1 cellular context compared by ENCODE assay signal in the genomic region with DNA sequence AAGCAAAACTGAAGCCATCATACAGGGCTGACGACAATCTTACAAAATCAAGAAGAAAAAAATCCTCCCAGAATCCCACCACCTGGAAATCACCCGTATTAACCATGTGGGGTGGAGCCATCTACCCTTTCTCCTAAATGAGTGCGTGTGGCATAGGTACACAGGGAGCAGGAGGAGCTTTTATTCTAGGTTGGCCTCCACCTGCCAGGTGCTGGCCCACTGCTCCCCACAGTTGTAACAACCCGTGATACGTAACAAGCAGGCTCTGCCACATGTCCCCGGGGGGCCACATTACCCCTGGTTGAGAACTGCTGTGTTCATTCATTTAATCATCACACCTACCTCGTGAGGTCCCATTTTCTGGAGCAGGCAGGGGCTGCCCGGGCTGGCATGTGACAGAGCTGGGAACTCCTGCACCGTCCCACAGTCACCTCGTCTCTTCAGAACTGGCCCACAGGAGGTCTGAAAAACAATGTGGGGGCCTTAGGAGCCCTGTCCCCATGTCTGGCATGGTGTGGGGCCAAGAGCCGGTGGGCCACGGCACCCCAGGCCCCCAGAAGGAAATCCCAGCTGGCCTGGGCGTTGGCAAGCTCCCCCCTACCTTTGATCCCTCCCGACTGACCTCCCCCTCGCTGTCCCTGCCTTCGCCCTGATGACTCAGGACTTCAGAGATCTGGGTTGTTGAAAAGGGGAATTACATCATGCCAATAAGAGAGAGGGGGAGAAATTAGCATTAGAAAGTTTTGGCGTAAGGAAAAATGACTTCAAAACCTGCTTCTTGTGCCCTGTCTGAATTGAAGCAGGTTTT.
TF ChIP-seq lines count a peak whose summit lies in the region.

No MANE protein-coding gene starts in this region.

TF ChIP-seq in HepG2, 621 proteins besides CTCF, POLR2A, EP300 and RAD21 (continued from another document and continues in another):
- TF ChIP-seq ZBTB34 (CRISPR knock-in tag; IDR thresholded peaks at IDR 0.05) (no peak; the same call in 1 of the 2 replicates), ZNF382 (CRISPR knock-in tag; IDR thresholded peaks at IDR 0.05; ENCODE audit: borderline replicate concordance) (no peak), STAT6 (CRISPR knock-in tag; IDR thresholded peaks at IDR 0.05; ENCODE audit: borderline replicate concordance) (0 out of 2 replicates have a peak, but pooled peaks have one; percentile 18), ZNF841 (CRISPR knock-in tag; IDR thresholded peaks at IDR 0.05; ENCODE audit: borderline replicate concordance) (no peak), KDM5B (CRISPR knock-in tag; IDR thresholded peaks at IDR 0.05; ENCODE audit: borderline replicate concordance) (peak; percentile 50; the same call in 1 of the 2 replicates), MED8 (CRISPR knock-in tag; IDR thresholded peaks at IDR 0.05; ENCODE audit: insufficient replicate concordance) (peak; percentile 61), HDAC1 (CRISPR knock-in tag; IDR thresholded peaks at IDR 0.05) (peak; percentile 70), ETV5 (CRISPR knock-in tag; IDR thresholded peaks at IDR 0.05; ENCODE audit: borderline replicate concordance) (peak; percentile 30; the same call in 1 of the 2 replicates), ZNF547 (CRISPR knock-in tag; IDR thresholded peaks at IDR 0.05) (peak; percentile 14; the same call in 1 of the 2 replicates), NR2F6 (IDR thresholded peaks at IDR 0.05) (peak; percentile 49), NR2F6 (CRISPR knock-in tag; IDR thresholded peaks at IDR 0.05) (peak; percentile 74), PATZ1 (CRISPR knock-in tag; IDR thresholded peaks at IDR 0.05) (peak; percentile 97), PITX1 (CRISPR knock-in tag; IDR thresholded peaks at IDR 0.05) (peak; percentile 60; the same call in 1 of the 2 replicates), EZH2 (conservative IDR thresholded peaks at IDR 0.05; ENCODE audit: low read depth, low read length) (no peak), MXD1 (CRISPR knock-in tag; IDR thresholded peaks at IDR 0.05) (no peak), ZBTB46 (CRISPR knock-in tag; IDR thresholded peaks at IDR 0.05; ENCODE audit: borderline replicate concordance) (no peak), ZNF776 (CRISPR knock-in tag; IDR thresholded peaks at IDR 0.05) (peak; percentile 58; the same call in 1 of the 2 replicates), SKI (IDR thresholded peaks at IDR 0.05; ENCODE audit: partially characterized antibody) (peak; percentile 65), FOXK2 (IDR thresholded peaks at IDR 0.05) (no peak), ZNF496 (CRISPR knock-in tag; IDR thresholded peaks at IDR 0.05; ENCODE audit: insufficient replicate concordance) (no peak), NBN (conservative IDR thresholded peaks at IDR 0.05) (no peak), ZSCAN22 (CRISPR knock-in tag; IDR thresholded peaks at IDR 0.05) (no peak), ZNF205 (CRISPR knock-in tag; IDR thresholded peaks at IDR 0.05) (no peak), ZNF296 (CRISPR knock-in tag; conservative IDR thresholded peaks at IDR 0.05) (no peak)
- TF ChIP-seq, protein P1, sequence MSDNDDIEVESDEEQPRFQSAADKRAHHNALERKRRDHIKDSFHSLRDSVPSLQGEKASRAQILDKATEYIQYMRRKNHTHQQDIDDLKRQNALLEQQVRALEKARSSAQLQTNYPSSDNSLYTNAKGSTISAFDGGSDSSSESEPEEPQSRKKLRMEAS (IDR thresholded peaks at IDR 0.05), result peak; percentile 47; the same call in 1 of the 2 replicates
- TF ChIP-seq, protein P2, sequence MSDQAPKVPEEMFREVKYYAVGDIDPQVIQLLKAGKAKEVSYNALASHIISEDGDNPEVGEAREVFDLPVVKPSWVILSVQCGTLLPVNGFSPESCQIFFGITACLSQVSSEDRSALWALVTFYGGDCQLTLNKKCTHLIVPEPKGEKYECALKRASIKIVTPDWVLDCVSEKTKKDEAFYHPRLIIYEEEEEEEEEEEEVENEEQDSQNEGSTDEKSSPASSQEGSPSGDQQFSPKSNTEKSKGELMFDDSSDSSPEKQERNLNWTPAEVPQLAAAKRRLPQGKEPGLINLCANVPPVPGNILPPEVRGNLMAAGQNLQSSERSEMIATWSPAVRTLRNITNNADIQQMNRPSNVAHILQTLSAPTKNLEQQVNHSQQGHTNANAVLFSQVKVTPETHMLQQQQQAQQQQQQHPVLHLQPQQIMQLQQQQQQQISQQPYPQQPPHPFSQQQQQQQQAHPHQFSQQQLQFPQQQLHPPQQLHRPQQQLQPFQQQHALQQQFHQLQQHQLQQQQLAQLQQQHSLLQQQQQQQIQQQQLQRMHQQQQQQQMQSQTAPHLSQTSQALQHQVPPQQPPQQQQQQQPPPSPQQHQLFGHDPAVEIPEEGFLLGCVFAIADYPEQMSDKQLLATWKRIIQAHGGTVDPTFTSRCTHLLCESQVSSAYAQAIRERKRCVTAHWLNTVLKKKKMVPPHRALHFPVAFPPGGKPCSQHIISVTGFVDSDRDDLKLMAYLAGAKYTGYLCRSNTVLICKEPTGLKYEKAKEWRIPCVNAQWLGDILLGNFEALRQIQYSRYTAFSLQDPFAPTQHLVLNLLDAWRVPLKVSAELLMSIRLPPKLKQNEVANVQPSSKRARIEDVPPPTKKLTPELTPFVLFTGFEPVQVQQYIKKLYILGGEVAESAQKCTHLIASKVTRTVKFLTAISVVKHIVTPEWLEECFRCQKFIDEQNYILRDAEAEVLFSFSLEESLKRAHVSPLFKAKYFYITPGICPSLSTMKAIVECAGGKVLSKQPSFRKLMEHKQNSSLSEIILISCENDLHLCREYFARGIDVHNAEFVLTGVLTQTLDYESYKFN (CRISPR knock-in tag; conservative IDR thresholded peaks at IDR 0.05), result peak; percentile 80
- TF ChIP-seq, protein P3, sequence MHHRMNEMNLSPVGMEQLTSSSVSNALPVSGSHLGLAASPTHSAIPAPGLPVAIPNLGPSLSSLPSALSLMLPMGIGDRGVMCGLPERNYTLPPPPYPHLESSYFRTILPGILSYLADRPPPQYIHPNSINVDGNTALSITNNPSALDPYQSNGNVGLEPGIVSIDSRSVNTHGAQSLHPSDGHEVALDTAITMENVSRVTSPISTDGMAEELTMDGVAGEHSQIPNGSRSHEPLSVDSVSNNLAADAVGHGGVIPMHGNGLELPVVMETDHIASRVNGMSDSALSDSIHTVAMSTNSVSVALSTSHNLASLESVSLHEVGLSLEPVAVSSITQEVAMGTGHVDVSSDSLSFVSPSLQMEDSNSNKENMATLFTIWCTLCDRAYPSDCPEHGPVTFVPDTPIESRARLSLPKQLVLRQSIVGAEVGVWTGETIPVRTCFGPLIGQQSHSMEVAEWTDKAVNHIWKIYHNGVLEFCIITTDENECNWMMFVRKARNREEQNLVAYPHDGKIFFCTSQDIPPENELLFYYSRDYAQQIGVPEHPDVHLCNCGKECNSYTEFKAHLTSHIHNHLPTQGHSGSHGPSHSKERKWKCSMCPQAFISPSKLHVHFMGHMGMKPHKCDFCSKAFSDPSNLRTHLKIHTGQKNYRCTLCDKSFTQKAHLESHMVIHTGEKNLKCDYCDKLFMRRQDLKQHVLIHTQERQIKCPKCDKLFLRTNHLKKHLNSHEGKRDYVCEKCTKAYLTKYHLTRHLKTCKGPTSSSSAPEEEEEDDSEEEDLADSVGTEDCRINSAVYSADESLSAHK (CRISPR knock-in tag; IDR thresholded peaks at IDR 0.05; ENCODE audit: borderline replicate concordance), result no peak
